In the genomic region with DNA sequence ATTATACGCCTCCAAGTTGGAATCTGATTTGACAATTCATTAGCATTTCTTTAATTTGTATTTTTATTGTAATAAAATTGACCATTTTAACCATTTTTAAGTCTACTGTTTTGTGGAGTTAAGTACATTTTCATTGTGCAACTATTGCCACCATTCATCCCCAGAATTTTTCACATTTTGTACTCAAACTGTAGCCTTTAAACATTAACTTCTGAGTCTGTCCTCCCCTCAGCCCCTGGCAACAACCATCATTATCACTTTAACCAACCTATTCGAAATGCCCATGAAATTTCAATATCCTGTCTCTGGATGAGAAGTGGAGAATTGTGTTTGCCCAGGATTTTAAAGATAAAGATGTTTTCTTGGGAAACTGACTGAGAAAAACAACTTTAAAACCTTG, we compare ENCODE assay signal across 30 cellular contexts.
"Had no signal": no experiment of that assay in that cellular context is flagged by ENCODE, and none has a peak within 500 bp of the region (broad histone marks: within the 10 kb centered on the region; RNA-seq: fewer than 3 reads in every experiment).

No MANE protein-coding gene starts in this region.

- H3K4me3 ChIP-seq: SJSA1 had no signal

- ATAC-seq: activated CD4-positive, CD25-positive, alpha-beta regulatory T cell treated with anti-CD3 and anti-CD28 coated beads, Interleukin-2, amount 50 U/mL, for 24 hours; activated naive CD8-positive, alpha-beta T cell treated with anti-CD3 and anti-CD28 coated beads, Interleukin-2, amount 50 U/mL, for 24 hours; Panc1 had no signal

- DNase-seq: activated CD4-positive, alpha-beta memory T cell treated with anti-CD3 and anti-CD28 coated beads for 36 hours; activated CD4-positive, alpha-beta T cell treated with anti-CD3 and anti-CD28 coated beads for 4 hours; activated CD4-positive, alpha-beta T cell treated with anti-CD3 and anti-CD28 coated beads, Interleukin-2, amount 50 U/mL, for 1 hour; activated CD8-positive, alpha-beta memory T cell treated with anti-CD3 and anti-CD28 coated beads, Interleukin-2, amount 50 U/mL, for 4 hours; activated effector memory CD4-positive, alpha-beta T cell treated with Interleukin-2 at 50 U/mL for 16 hours; activated naive CD4-positive, alpha-beta T cell treated with anti-CD3 and anti-CD28 coated beads, Interleukin-2, amount 10 ng/mL, durations not matched to agents 7 days and 5 days; activated naive CD8-positive, alpha-beta T cell treated with anti-CD3 and anti-CD28 coated beads, Interleukin-2, amount 50 U/mL, for 24 hours; activated T-cell treated with anti-CD3 and anti-CD28 coated beads for 4 hours; activated T-cell treated with anti-CD3 and anti-CD28 coated beads, Interleukin-2, amount 50 U/mL, for 48 hours; anterior cingulate cortex; caudate nucleus; cerebellar nuclear complex; Karpas-422; NCI-H1105; NCI-H1417 treated with DMSO at 0.1 percent for 48 hours; NCI-H1930; NCI-H2081 treated with DMSO at 0.1 percent for 48 hours; NCI-H226; NCI-H446 treated with DMSO at 0.1 percent for 48 hours; SHP77 treated with DMSO at 0.1 percent for 48 hours; SK-N-SH had no signal

- H3K27ac ChIP-seq: SJSA1 had no signal

- H3K27ac Mint-ChIP-seq: activated CD4-positive, alpha-beta memory T cell treated with anti-CD3 and anti-CD28 coated beads for 36 hours; activated naive CD4-positive, alpha-beta T cell treated with anti-CD3 and anti-CD28 coated beads, Interleukin-2, amount 10 ng/mL, durations not matched to agents 7 days and 5 days; activated naive CD8-positive, alpha-beta T cell; activated naive CD8-positive, alpha-beta T cell treated with anti-CD3 and anti-CD28 coated beads, Interleukin-2, amount 50 U/mL, for 24 hours; brain; T-helper 1 cell treated with Interleukin-12 subunit alpha and Interleukin-12 subunit beta and Interleukin-4 antibody, amounts not matched to agents 30 μg/mL and 1 μg/mL, for 36 hours; T-helper 2 cell treated with Interferon-gamma antibody and Interleukin-4, amounts not matched to agents 5 μg/mL and 100 μg/mL, for 36 hours; WTC11 had no signal

- H3K27me3 Mint-ChIP-seq: activated CD4-positive, alpha-beta memory T cell treated with anti-CD3 and anti-CD28 coated beads for 36 hours; activated naive CD4-positive, alpha-beta T cell treated with anti-CD3 and anti-CD28 coated beads, Interleukin-2, amount 10 ng/mL, durations not matched to agents 7 days and 5 days; activated naive CD8-positive, alpha-beta T cell; activated naive CD8-positive, alpha-beta T cell treated with anti-CD3 and anti-CD28 coated beads, Interleukin-2, amount 50 U/mL, for 24 hours had no signal

- H3K4me1 ChIP-seq: SJSA1 had no signal

- H3K4me2 ChIP-seq: SK-N-SH had no signal

- H3K9ac ChIP-seq: SK-N-SH had no signal

- H3K36me3 ChIP-seq: SJSA1 had no signal

- H3K9me3 ChIP-seq: SJSA1, SK-N-SH had no signal

- H3K36me3 Mint-ChIP-seq: brain, WTC11 had no signal

- H3K27me3 ChIP-seq: SJSA1 had no signal

- FAIRE-seq: bronchial epithelial cell had no signal

- H3K4me3 Mint-ChIP-seq: activated CD4-positive, alpha-beta memory T cell treated with anti-CD3 and anti-CD28 coated beads for 36 hours; activated naive CD4-positive, alpha-beta T cell treated with anti-CD3 and anti-CD28 coated beads, Interleukin-2, amount 10 ng/mL, durations not matched to agents 7 days and 5 days; activated naive CD8-positive, alpha-beta T cell; activated naive CD8-positive, alpha-beta T cell treated with anti-CD3 and anti-CD28 coated beads, Interleukin-2, amount 50 U/mL, for 24 hours; brain; T-helper 1 cell treated with Interleukin-12 subunit alpha and Interleukin-12 subunit beta and Interleukin-4 antibody, amounts not matched to agents 30 μg/mL and 1 μg/mL, for 36 hours; T-helper 2 cell treated with Interferon-gamma antibody and Interleukin-4, amounts not matched to agents 5 μg/mL and 100 μg/mL, for 36 hours; WTC11 had no signal

- H3K9me3 Mint-ChIP-seq: activated CD4-positive, alpha-beta memory T cell treated with anti-CD3 and anti-CD28 coated beads for 36 hours; activated naive CD4-positive, alpha-beta T cell treated with anti-CD3 and anti-CD28 coated beads, Interleukin-2, amount 10 ng/mL, durations not matched to agents 7 days and 5 days; activated naive CD8-positive, alpha-beta T cell treated with anti-CD3 and anti-CD28 coated beads, Interleukin-2, amount 50 U/mL, for 24 hours; brain; T-helper 1 cell treated with Interleukin-12 subunit alpha and Interleukin-12 subunit beta and Interleukin-4 antibody, amounts not matched to agents 30 μg/mL and 1 μg/mL, for 36 hours; T-helper 2 cell treated with Interferon-gamma antibody and Interleukin-4, amounts not matched to agents 5 μg/mL and 100 μg/mL, for 36 hours; WTC11 had no signal
